In the genomic region with DNA sequence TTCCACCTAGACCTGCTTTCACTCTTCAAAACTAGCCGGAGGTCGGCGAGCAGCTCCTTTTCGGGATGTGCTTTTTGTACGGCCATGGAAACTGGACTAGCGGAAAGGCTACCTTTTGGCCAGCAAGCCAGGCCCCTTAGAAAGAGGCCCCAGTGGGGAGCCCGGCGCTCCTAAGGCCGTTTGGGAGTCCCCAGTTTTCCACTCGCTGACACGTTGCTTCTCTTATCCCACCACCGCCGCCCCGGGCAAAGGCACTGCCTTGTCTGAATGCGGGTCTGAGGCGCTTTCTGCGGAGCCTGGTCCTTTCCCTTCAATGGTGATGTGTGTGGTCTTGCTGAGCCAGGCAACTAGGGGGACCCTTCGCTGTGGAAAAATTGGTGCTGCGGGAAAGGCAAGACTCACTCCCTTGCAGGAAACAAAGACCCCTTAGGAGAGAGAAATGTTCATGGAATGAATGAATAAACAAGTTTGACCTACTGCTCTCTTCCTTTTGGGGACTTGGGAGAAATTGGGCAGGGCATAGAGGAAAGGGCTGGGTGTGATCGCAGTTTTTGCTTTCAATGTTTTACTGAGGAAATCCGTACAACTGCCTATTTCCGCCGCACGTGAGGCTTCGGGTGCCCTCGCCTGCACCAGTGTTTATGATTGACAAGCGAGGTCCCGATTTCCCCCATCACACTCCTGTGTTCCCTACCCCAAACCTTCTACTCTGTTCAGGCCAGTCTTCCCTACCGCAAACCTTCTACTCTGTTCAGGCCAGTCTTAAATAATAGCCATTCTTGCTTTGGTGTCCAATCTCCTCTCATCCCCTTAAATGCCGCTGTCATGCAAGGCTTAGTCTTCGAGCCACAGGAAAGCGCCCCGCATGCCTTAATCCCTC, we compare ENCODE assay signal across 8 cellular contexts. TPM values are rescaled to one million over a fixed set of nuclear protein-coding genes. Genes with fewer than 3 reads are reported as not detected.
DNase-seq lines count a peak whose midpoint lies in the region; ATAC-seq and TF ChIP-seq lines count a peak whose summit lies in the region.

No MANE protein-coding gene starts in this region.

- H3K27me3 ChIP-seq in endocrine pancreas (ENCODE audit: control insufficient read depth, insufficient read depth, low read length), result no peaks in the 10 kb centered on the region

- intact Hi-C loops in mucosa of descending colon (cut with DNase I, micrococcal nuclease), result loop anchor here in 1 of 2 donors (10.0 kb wide), 1 partner anchor 291 kb away; no protein-coding TSS in a partner anchor

- H3K9me3 ChIP-seq in endocrine pancreas (ENCODE audit: control insufficient read depth, low read length) (no peaks in the 10 kb centered on the region), mucosa of descending colon (no peaks in the 10 kb centered on the region)

- H3K9ac ChIP-seq in endocrine pancreas (ENCODE audit: control insufficient read depth, insufficient read depth, low read length), result peak overlapping the region; percentile 55

- peaks cover 14% of the 10 kb centered on the region for H3K4me1 ChIP-seq in endocrine pancreas (ENCODE audit: control insufficient read depth, insufficient read depth, low read length)
- peaks cover 26% of the 10 kb centered on the region for H3K4me1 ChIP-seq in mucosa of descending colon (ENCODE audit: low read depth)

- DNase-seq in GM03348 (ENCODE audit: low spot score), result peak; percentile 39
- peak; percentile 69 for DNase-seq in NB4 (ENCODE audit: low read depth)
- DNase-seq in activated CD8-positive, alpha-beta memory T cell treated with anti-CD3 and anti-CD28 coated beads for 24 hours, result peak; percentile 78
- peak; percentile 67 to 74 (median 73) for DNase-seq in mucosa of descending colon
- peak; percentile 40 for DNase-seq in superior temporal gyrus (ENCODE audit: extremely low spot score)

- H3K36me3 ChIP-seq in endocrine pancreas (ENCODE audit: control insufficient read depth, insufficient read depth, low read length) (no peaks in the 10 kb centered on the region), mucosa of descending colon (ENCODE audit: low read depth) (no peaks in the 10 kb centered on the region)

- H3K4me3 ChIP-seq in NB4 (ENCODE audit: low read depth, low read length), result peak overlapping the region; percentile 74
- peak overlapping the region; percentile 74 for H3K4me3 ChIP-seq in endocrine pancreas (ENCODE audit: control insufficient read depth, insufficient read depth, low read length)
- H3K4me3 ChIP-seq in mucosa of descending colon, result peak overlapping the region; percentile 99

- no peak for TF ChIP-seq POLR2A in NB4 (IDR thresholded peaks at IDR 0.05; ENCODE audit: extremely low read depth, insufficient read length)

- peak; percentile 5 for ATAC-seq in mucosa of descending colon
- no peak for ATAC-seq in GM18498 (IDR thresholded peaks at IDR 0.05; ENCODE audit: unreplicated experiment)
- ATAC-seq in GM18502 (IDR thresholded peaks at IDR 0.05; ENCODE audit: poor library complexity, unreplicated experiment), result no peak

- TF ChIP-seq CTCF in NB4 (IDR thresholded peaks at IDR 0.05; ENCODE audit: low read depth, low read length) (no peak), mucosa of descending colon (IDR thresholded peaks at IDR 0.05) (no peak)

RNA-seq across cellular contexts. Expression of a gene that starts 1.0 kb away (rescaled TPM):
- 100 to 1,000 TPM in 2 of 3 donors, 10 to 100 TPM in 1; 82.9 to 216 (median 143) TPM for total RNA-seq in mucosa of descending colon
